Comparison of ENCODE assay signal across 8 cellular contexts in genomic region chr19:19776206-19777008, GRCh38. TPM values are rescaled to one million over a fixed set of nuclear protein-coding genes. Genes with fewer than 3 reads are reported as not detected.
DNase-seq lines count a peak whose midpoint lies in the region; ATAC-seq and TF ChIP-seq lines count a peak whose summit lies in the region.

No MANE protein-coding gene starts in this region.

- no peak overlapping the region for H2BK15ac ChIP-seq in neuronal stem cell (ENCODE audit: low read length)

- H3K4ac ChIP-seq in neuronal stem cell (ENCODE audit: low read length): no peak overlapping the region

- H3K27ac ChIP-seq in SJSA1 (peak overlapping the region; percentile 33), gastroesophageal sphincter (peak overlapping the region in 3 of 4 donors; percentile 79 to 81 (median 81)), neuronal stem cell (replicated peaks; ENCODE audit: low read length) (peak overlapping the region; percentile 54), subcutaneous abdominal adipose tissue (ENCODE audit: low read depth, low read length) (peak overlapping the region; percentile 55)

- intact Hi-C loops in activated naive CD4-positive, alpha-beta T cell treated with anti-CD3 and anti-CD28 coated beads for 36 hours (cut with micrococcal nuclease): loop anchor here (1.0 to 10.0 kb wide), 11 partner anchors 41 to 462 kb away; partner anchors contain the start of genes ATP13A1, CILP2, MAU2 and SUGP1

- peak overlapping the region; percentile 54 for H3K18ac ChIP-seq in neuronal stem cell (ENCODE audit: low read length)

- H4K8ac ChIP-seq in neuronal stem cell (ENCODE audit: low read depth, low read length): no peak overlapping the region

- H3K4me2 ChIP-seq in neuronal stem cell (ENCODE audit: insufficient read depth, low read length, poor library complexity, severe bottlenecking): peak overlapping the region; percentile 74

- peak overlapping the region; percentile 90 for H3K4me3 Mint-ChIP-seq in activated naive CD4-positive, alpha-beta T cell treated with anti-CD3 and anti-CD28 coated beads for 36 hours

- H3K4me1 Mint-ChIP-seq in activated naive CD4-positive, alpha-beta T cell treated with anti-CD3 and anti-CD28 coated beads for 36 hours (ENCODE audit: low read depth): peaks cover 43% of the 10 kb centered on the region

- TF ChIP-seq POLR2A in gastroesophageal sphincter (IDR thresholded peaks at IDR 0.05): peak in 1 of 2 donors; percentile 12

- peaks cover 10% of the 10 kb centered on the region for H3K9me3 Mint-ChIP-seq in activated naive CD4-positive, alpha-beta T cell treated with anti-CD3 and anti-CD28 coated beads for 36 hours

- no peak overlapping the region for H3K23ac ChIP-seq in neuronal stem cell (ENCODE audit: low read depth, low read length, poor library complexity)

- no peak overlapping the region for H4K91ac ChIP-seq in neuronal stem cell (ENCODE audit: low read depth, low read length, poor library complexity)

- no peaks in the 10 kb centered on the region for H3K27me3 Mint-ChIP-seq in activated naive CD4-positive, alpha-beta T cell treated with anti-CD3 and anti-CD28 coated beads for 36 hours (ENCODE audit: low read depth)

- CTCF ChIA-PET in activated naive CD4-positive, alpha-beta T cell treated with anti-CD3 and anti-CD28 coated beads for 36 hours (lab: Charles Lee): interaction anchor here (0.7 to 1.6 kb wide), 7 partner anchors 12 to 243 kb away, joined by 3 to 7 read pairs (median 4); partner anchors contain the start of genes ZNF506 and ZNF93

- no peaks in the 10 kb centered on the region; the same call in 1 of the 2 replicates for H3K9me3 ChIP-seq in SJSA1 (replicated peaks)
- no peaks in the 10 kb centered on the region for H3K9me3 ChIP-seq in gastroesophageal sphincter
- peaks cover 0 to 16% of the 10 kb centered on the region in 2 donors for H3K9me3 ChIP-seq in neuronal stem cell (replicated peaks in 1 of 2; ENCODE audit: control insufficient read depth in 2 of 2, insufficient read depth in 1 of 2, low read depth in 1 of 2, low read length in 2 of 2)
- H3K9me3 ChIP-seq in subcutaneous abdominal adipose tissue (ENCODE audit: control insufficient read depth in 5 of 5, low read length in 5 of 5): no peaks in the 10 kb centered on the region

- DNase-seq in GM04503 (ENCODE audit: low read depth): peak; percentile 92
- peak; percentile 94 for DNase-seq in HFF-Myc (ENCODE audit: extremely low read depth, low read depth)
- DNase-seq in MV-4-11 (lab: John Stamatoyannopoulos, UW): peak; percentile 99
- DNase-seq in SJSA1 (ENCODE audit: low read depth in 1 of 2, low spot score in 2 of 2): peak; percentile 96 to 97
- DNase-seq in activated naive CD4-positive, alpha-beta T cell treated with anti-CD3 and anti-CD28 coated beads for 36 hours: peak; percentile 95
- DNase-seq in neuronal stem cell (ENCODE audit: low spot score): peak; percentile 98

- peak overlapping the region; percentile 91 for H2AFZ ChIP-seq in neuronal stem cell (ENCODE audit: low read length)

- no peak for TF ChIP-seq CTCF in HFF-Myc (IDR thresholded peaks at IDR 0.05; ENCODE audit: low read depth, low read length, missing control alignments)
- peak in 2 of 4 experiments; percentile 18 to 27 for TF ChIP-seq CTCF in gastroesophageal sphincter (IDR thresholded peaks at IDR 0.05)

- H2BK5ac ChIP-seq in neuronal stem cell (ENCODE audit: low read length): no peak overlapping the region

- whole genome bisulfite sequencing in gastroesophageal sphincter (ENCODE audit: low coverage in 1 of 2), 2 donors: 0% methylated on average over 2 to 3 of the region's 36 CpGs
- no CpG with 5 or more reads among the region's 36 CpGs for WGBS in neuronal stem cell (ENCODE audit: extremely low coverage in 2 of 2, insufficient read length in 2 of 2, insufficient replicate concordance in 1 of 2), 2 donors

- H3K4me3 ChIP-seq in HFF-Myc (replicated peaks; ENCODE audit: low read depth, low read length): peak overlapping the region; percentile 83
- H3K4me3 ChIP-seq in SJSA1: peak overlapping the region; percentile 50
- peak overlapping the region; percentile 76 to 78 for H3K4me3 ChIP-seq in gastroesophageal sphincter
- peak overlapping the region; percentile 73 to 87 for H3K4me3 ChIP-seq in neuronal stem cell (ENCODE audit: low read length in 2 of 2)
- H3K4me3 ChIP-seq in subcutaneous abdominal adipose tissue (ENCODE audit: low read depth in 1 of 5, low read length in 5 of 5): peak overlapping the region; percentile 82 to 99 (median 98)

- H2BK12ac ChIP-seq in neuronal stem cell (ENCODE audit: low read length): no peak overlapping the region

- no peak overlapping the region for H3K14ac ChIP-seq in neuronal stem cell (ENCODE audit: low read length)

- no peak for TF ChIP-seq EP300 in gastroesophageal sphincter (IDR thresholded peaks at IDR 0.05)

- peak; percentile 100 for ATAC-seq in gastroesophageal sphincter

- H3K27ac Mint-ChIP-seq in activated naive CD4-positive, alpha-beta T cell treated with anti-CD3 and anti-CD28 coated beads for 36 hours: peak overlapping the region; percentile 90

- H2BK120ac ChIP-seq in neuronal stem cell (ENCODE audit: low read depth, low read length): no peak overlapping the region

- 0 out of 2 replicates have a peak, but pooled peaks cover 2% of the 10 kb centered on the region for H3K4me1 ChIP-seq in SJSA1 (replicated peaks)
- peaks cover 0 to 37% (median 16%) of the 10 kb centered on the region in 3 donors for H3K4me1 ChIP-seq in gastroesophageal sphincter
- peaks cover 3 to 7% of the 10 kb centered on the region in 2 donors for H3K4me1 ChIP-seq in neuronal stem cell (ENCODE audit: control insufficient read depth in 2 of 2, insufficient read depth in 1 of 2, low read depth in 1 of 2, low read length in 2 of 2)
- H3K4me1 ChIP-seq in subcutaneous abdominal adipose tissue (ENCODE audit: control insufficient read depth in 5 of 5, insufficient read depth in 5 of 5, low read length in 5 of 5): peaks cover 6 to 25% (median 21%) of the 10 kb centered on the region in 5 donors

- no peak overlapping the region for H2AK5ac ChIP-seq in neuronal stem cell (ENCODE audit: low read depth, low read length)

- H3K79me1 ChIP-seq in neuronal stem cell (ENCODE audit: low read depth, low read length): no peaks in the 10 kb centered on the region

- no peaks in the 10 kb centered on the region for H3K27me3 ChIP-seq in SJSA1 (replicated peaks)
- H3K27me3 ChIP-seq in gastroesophageal sphincter: no peaks in the 10 kb centered on the region
- no peaks in the 10 kb centered on the region for H3K27me3 ChIP-seq in neuronal stem cell (ENCODE audit: control insufficient read depth in 3 of 3, insufficient read depth in 3 of 3, low read depth in 1 of 3, low read length in 3 of 3)
- no peaks in the 10 kb centered on the region for H3K27me3 ChIP-seq in subcutaneous abdominal adipose tissue (ENCODE audit: control insufficient read depth in 5 of 5, insufficient read depth in 4 of 5, low read length in 5 of 5)

- H3K36me3 ChIP-seq in SJSA1 (peaks cover 6% of the 10 kb centered on the region), gastroesophageal sphincter (no peaks in the 10 kb centered on the region), neuronal stem cell (replicated peaks in 1 of 2; ENCODE audit: control insufficient read depth in 2 of 2, insufficient read depth in 2 of 2, low read length in 2 of 2) (peaks cover 0 to 13% of the 10 kb centered on the region in 2 donors), subcutaneous abdominal adipose tissue (ENCODE audit: control insufficient read depth in 5 of 5, insufficient read depth in 5 of 5, low read length in 5 of 5) (no peaks in the 10 kb centered on the region)

- H3K9ac ChIP-seq in neuronal stem cell (ENCODE audit: low read depth, low read length, poor library complexity): peak overlapping the region; percentile 77
- H3K9ac ChIP-seq in subcutaneous abdominal adipose tissue (ENCODE audit: low read length in 5 of 5): peak overlapping the region; percentile 82 to 97 (median 90)

- H3K36me3 Mint-ChIP-seq in activated naive CD4-positive, alpha-beta T cell treated with anti-CD3 and anti-CD28 coated beads for 36 hours (ENCODE audit: low read depth): peaks cover 33% of the 10 kb centered on the region

RNA-seq across cellular contexts. Expression of gene ZNF14, which starts 43.5 kb away (rescaled TPM):
- 1.2 and 2.6 TPM in 2 replicates for total RNA-seq in SJSA1 (2014; rRNA removed; shearing (Covaris generic))
- 1 to 10 TPM; 8.4 TPM for total RNA-seq in activated naive CD4-positive, alpha-beta T cell treated with anti-CD3 and anti-CD28 coated beads for 36 hours
- total RNA-seq in gastroesophageal sphincter: 10 to 100 TPM in 2 of 4 donors, 1 to 10 TPM in 2; 7.4 to 11.4 (median 9.6) TPM
- polyA plus RNA-seq in neuronal stem cell (2013, experiment 1 of 2): 5.3 TPM
- polyA plus RNA-seq in neuronal stem cell (2013, experiment 2 of 2): 5.5 TPM

RNA-seq across cellular contexts. Expression of gene ZNF506, which starts 45.1 kb away (rescaled TPM):
- total RNA-seq in SJSA1 (2014; rRNA removed; shearing (Covaris generic)): 5.8 and 44.6 TPM in 2 replicates
- 10 to 100 TPM; 32.6 to 34.0 TPM for total RNA-seq in activated naive CD4-positive, alpha-beta T cell treated with anti-CD3 and anti-CD28 coated beads for 36 hours
- total RNA-seq in gastroesophageal sphincter: 10 to 100 TPM; 17.7 to 34.2 (median 25.9) TPM
- polyA plus RNA-seq in neuronal stem cell (2013, experiment 1 of 2): 12.1 TPM
- polyA plus RNA-seq in neuronal stem cell (2013, experiment 2 of 2): 13.1 TPM

Comparison
In these comparisons a context has a peak if more than half of its experiments do, and no peak if none do; other contexts are left out.
1. Peak in every context shown above with its lines: DNase-seq, ATAC-seq, H3K4me3 ChIP-seq and H3K27ac ChIP-seq.